23 cellular contexts compared by ENCODE assay signal in the genomic region with DNA sequence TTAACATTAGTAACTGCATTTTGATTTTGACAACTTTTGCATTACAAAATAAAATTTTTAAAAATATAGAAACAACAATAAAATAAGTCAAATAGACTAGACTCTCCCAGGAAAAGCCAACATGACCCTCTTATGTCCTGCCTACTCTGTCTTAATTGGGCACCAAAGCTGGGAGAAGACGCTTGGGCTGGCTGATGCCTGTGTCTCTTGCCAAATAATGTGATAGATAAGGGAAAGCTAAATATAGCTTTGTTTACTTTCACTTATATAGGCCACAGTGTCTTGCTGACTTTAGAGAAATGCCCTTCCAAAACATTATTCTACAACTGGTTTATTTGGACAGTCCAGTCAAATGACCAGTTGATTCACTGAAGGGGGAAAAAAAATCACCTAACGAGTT. TPM values are rescaled to one million over a fixed set of nuclear protein-coding genes. Genes with fewer than 3 reads are reported as not detected.
DNase-seq lines count a peak whose midpoint lies in the region; ATAC-seq and TF ChIP-seq lines count a peak whose summit lies in the region.
"Had no signal": no experiment of that assay in that cellular context is flagged by ENCODE, and none has a peak within 500 bp of the region (broad histone marks: within the 10 kb centered on the region; RNA-seq: fewer than 3 reads in every experiment).

No MANE protein-coding gene starts in this region.

- ATAC-seq in Right ventricle myocardium superior (ENCODE audit: poor library complexity) (peak; percentile 90), heart right ventricle (peak in 7 of 8 donors; percentile 58 to 92 (median 78)), left ventricle myocardium superior (peak; percentile 89), HG02623 (IDR thresholded peaks at IDR 0.05; ENCODE audit: unreplicated experiment) (no peak)
- ATAC-seq: A549 had no signal

- no peaks in the 10 kb centered on the region for H3K4me1 ChIP-seq in heart right ventricle
- no peaks in the 10 kb centered on the region for H3K4me1 ChIP-seq in prostate gland (replicated peaks)
- H3K4me1 ChIP-seq: A549; BE2C; BLaER1 treated with 17β-estradiol and CSF1 and Interleukin-3, amounts not matched to agents 10 nM and 100 nM; HAP-1 had no signal

- no peak overlapping the region for H3K4me3 ChIP-seq in heart right ventricle
- no peak overlapping the region for H3K4me3 ChIP-seq in prostate gland
- H3K4me3 ChIP-seq: A549; BLaER1 treated with 17β-estradiol and CSF1 and Interleukin-3, amounts not matched to agents 10 nM and 100 nM; HAP-1 had no signal

- H3K9me3 ChIP-seq in heart right ventricle (no peaks in the 10 kb centered on the region), prostate gland (no peaks in the 10 kb centered on the region)
- H3K9me3 ChIP-seq: A549; BE2C; BLaER1 treated with 17β-estradiol and CSF1 and Interleukin-3, amounts not matched to agents 10 nM and 100 nM; HAP-1 had no signal

- DNase-seq in Right ventricle myocardium superior (no peak), cardiac septum (ENCODE audit: low spot score) (no peak), heart right ventricle (no peak), left ventricle myocardium superior (no peak), prostate gland (ENCODE audit: low spot score) (no peak), DMS53 treated with DMSO at 0.1 percent for 48 hours (lab: John Stamatoyannopoulos, UW; ENCODE audit: unreplicated experiment) (no peak)
- DNase-seq: 8988T; ACHN; AML-193; BE2C; CD4-positive, alpha-beta T cell; CD8-positive, alpha-beta memory T cell; DMS 273 treated with DMSO at 0.1 percent for 48 hours; DMS79 treated with DMSO at 0.1 percent for 48 hours; GF-D8; GOT3; HFFc6 had no signal

- TF ChIP-seq CTCF in heart right ventricle (IDR thresholded peaks at IDR 0.05), result no peak
- no peak for TF ChIP-seq CTCF in prostate gland (IDR thresholded peaks at IDR 0.05)

- H3K27ac ChIP-seq in heart right ventricle (peak overlapping the region in 5 of 10 donors; percentile 22 to 62 (median 50)), prostate gland (no peak overlapping the region)
- H3K27ac ChIP-seq: A549; BLaER1 treated with 17β-estradiol and CSF1 and Interleukin-3, amounts not matched to agents 10 nM and 100 nM had no signal

- no peaks in the 10 kb centered on the region for H3K27me3 ChIP-seq in heart right ventricle
- no peaks in the 10 kb centered on the region for H3K27me3 ChIP-seq in prostate gland (replicated peaks; ENCODE audit: insufficient read depth)
- H3K27me3 ChIP-seq: BE2C; BLaER1 treated with 17β-estradiol and CSF1 and Interleukin-3, amounts not matched to agents 10 nM and 100 nM had no signal

- WGBS in heart right ventricle, 2 donors, result 21 to 35% methylated on average over 2 of the region's 2 CpGs
- WGBS in prostate gland, result 46% methylated on average over 2 of the region's 2 CpGs

- TF ChIP-seq POLR2A in prostate gland (IDR thresholded peaks at IDR 0.05), result no peak

- intact Hi-C loops in Right ventricle myocardium superior (cut with DNase I) (no loop called here), cardiac septum (cut with DNase I) (no loop called here), heart right ventricle (cut with DNase I) (loop anchor here in 1 of 10 donors (10.0 kb wide), 1 partner anchor 121 kb away; a partner anchor contains a TSS), left ventricle myocardium superior (cut with micrococcal nuclease) (no loop called here), prostate gland (cut with DNase I) (no loop called here)

- H3K36me3 ChIP-seq in heart right ventricle (no peaks in the 10 kb centered on the region), prostate gland (no peaks in the 10 kb centered on the region)
- H3K36me3 ChIP-seq: BE2C; BLaER1 treated with 17β-estradiol and CSF1 and Interleukin-3, amounts not matched to agents 10 nM and 100 nM; HAP-1 had no signal

RNA-seq across cellular contexts. Expression of a gene that starts 54.2 kb away (rescaled TPM):
- total RNA-seq in Right ventricle myocardium superior (not detected), cardiac septum (not detected), heart right ventricle (not detected), left ventricle myocardium superior (not detected), prostate gland (10 to 100 TPM in 1 of 2 donors, not detected in 1; 15.3 TPM)
- polyA plus RNA-seq in heart right ventricle, result not detected
- total RNA-seq: CD4-positive, alpha-beta T cell; CD8-positive, alpha-beta memory T cell; G401; HFFc6 had no signal
- polyA plus RNA-seq: A549; CD14-positive monocyte; CD8-positive, alpha-beta memory T cell had no signal
